In genomic region chr6:4781426-4781825, GRCh38 we compare ENCODE assay signal across 17 cellular contexts. TPM values are rescaled to one million over a fixed set of nuclear protein-coding genes. Genes with fewer than 3 reads are reported as not detected.
DNase-seq lines count a peak whose midpoint lies in the region; ATAC-seq, FAIRE-seq and TF ChIP-seq lines count a peak whose summit lies in the region.
"Had no signal": no experiment of that assay in that cellular context is flagged by ENCODE, and none has a peak within 500 bp of the region (broad histone marks: within the 10 kb centered on the region; RNA-seq: fewer than 3 reads in every experiment).

No MANE protein-coding gene starts in this region.

- no peak overlapping the region for H3K4me3 ChIP-seq in astrocyte (ENCODE audit: insufficient read depth, low read depth, low read length)
- H3K4me3 ChIP-seq in uterus: no peak overlapping the region
- H3K4me3 ChIP-seq: HAP-1, ovary, testis had no signal

- no peak for TF ChIP-seq POLR2A in uterus (IDR thresholded peaks at IDR 0.05)

- peak; percentile 31 for ATAC-seq in HG03108 (IDR thresholded peaks at IDR 0.05; ENCODE audit: unreplicated experiment)
- ATAC-seq in HG03025 (IDR thresholded peaks at IDR 0.05; ENCODE audit: low FRiP score, unreplicated experiment): no peak
- ATAC-seq: PC-3 had no signal

- CTCF ChIA-PET in activated naive CD4-positive, alpha-beta T cell treated with anti-CD3 and anti-CD28 coated beads, Interleukin-2, amount 10 ng/mL, durations not matched to agents 7 days and 5 days (lab: Charles Lee): no interaction called here

- H3K27me3 Mint-ChIP-seq in activated naive CD4-positive, alpha-beta T cell treated with anti-CD3 and anti-CD28 coated beads, Interleukin-2, amount 10 ng/mL, durations not matched to agents 7 days and 5 days: no peaks in the 10 kb centered on the region
- no peaks in the 10 kb centered on the region for H3K27me3 Mint-ChIP-seq in astrocyte (ENCODE audit: low read depth, unreplicated experiment)

- FAIRE-seq in astrocyte (lab: Jason Lieb, UNC): no peak

- H3K4me3 Mint-ChIP-seq in activated naive CD4-positive, alpha-beta T cell treated with anti-CD3 and anti-CD28 coated beads, Interleukin-2, amount 10 ng/mL, durations not matched to agents 7 days and 5 days: no peak overlapping the region
- H3K4me3 Mint-ChIP-seq in astrocyte (ENCODE audit: unreplicated experiment): no peak overlapping the region

- peaks cover 20% of the 10 kb centered on the region for H3K9me3 Mint-ChIP-seq in activated naive CD4-positive, alpha-beta T cell treated with anti-CD3 and anti-CD28 coated beads, Interleukin-2, amount 10 ng/mL, durations not matched to agents 7 days and 5 days
- H3K9me3 Mint-ChIP-seq in astrocyte (ENCODE audit: unreplicated experiment): peaks cover 20% of the 10 kb centered on the region

- H3K27ac Mint-ChIP-seq in activated naive CD4-positive, alpha-beta T cell treated with anti-CD3 and anti-CD28 coated beads, Interleukin-2, amount 10 ng/mL, durations not matched to agents 7 days and 5 days: peak overlapping the region; percentile 46
- peak overlapping the region; percentile 6 for H3K27ac Mint-ChIP-seq in astrocyte (ENCODE audit: unreplicated experiment)
- H3K27ac Mint-ChIP-seq: brain had no signal

- TF ChIP-seq CTCF in astrocyte (IDR thresholded peaks at IDR 0.05; ENCODE audit: insufficient read depth, low read depth, low read length): no peak
- TF ChIP-seq CTCF in uterus (IDR thresholded peaks at IDR 0.05): no peak

- H3K9me3 ChIP-seq in astrocyte (ENCODE audit: insufficient read depth, low read depth, low read length): no peaks in the 10 kb centered on the region
- no peaks in the 10 kb centered on the region for H3K9me3 ChIP-seq in uterus
- H3K9me3 ChIP-seq: ovary, testis had no signal

- H3K36me3 Mint-ChIP-seq in activated naive CD4-positive, alpha-beta T cell treated with anti-CD3 and anti-CD28 coated beads, Interleukin-2, amount 10 ng/mL, durations not matched to agents 7 days and 5 days: peaks cover 24% of the 10 kb centered on the region
- peaks cover 15% of the 10 kb centered on the region for H3K36me3 Mint-ChIP-seq in astrocyte (ENCODE audit: low read depth, unreplicated experiment)

- H3K27me3 ChIP-seq in astrocyte (ENCODE audit: insufficient read depth, low read length): no peaks in the 10 kb centered on the region
- H3K27me3 ChIP-seq in uterus: no peaks in the 10 kb centered on the region
- H3K27me3 ChIP-seq: ovary, testis had no signal

- no peak for DNase-seq in activated naive CD4-positive, alpha-beta T cell treated with anti-CD3 and anti-CD28 coated beads, Interleukin-2, amount 10 ng/mL, durations not matched to agents 7 days and 5 days
- DNase-seq in activated naive CD4-positive, alpha-beta T cell treated with Interleukin-2 at 50 U/mL for 16 hours: no peak
- DNase-seq in astrocyte (ENCODE audit: low read depth): no peak
- no peak for DNase-seq in uterus
- DNase-seq in head of caudate nucleus: no peak
- DNase-seq in middle frontal gyrus (ENCODE audit: extremely low spot score, low spot score): no peak
- DNase-seq: activated CD4-positive, alpha-beta T cell treated with anti-CD3 and anti-CD28 coated beads for 1 hour; DMS 273 treated with DMSO at 0.1 percent for 48 hours; NCI-H1048; ovary; PC-3; SW 1271; testis had no signal

- no peak overlapping the region for H3K9ac ChIP-seq in astrocyte (ENCODE audit: low read length)

- no peak overlapping the region for H2AFZ ChIP-seq in astrocyte (ENCODE audit: low read depth, low read length)

- H3K36me3 ChIP-seq in astrocyte (ENCODE audit: insufficient read depth, low read length) (no peaks in the 10 kb centered on the region), uterus (no peaks in the 10 kb centered on the region)
- H3K36me3 ChIP-seq: ovary had no signal

- peaks cover 43% of the 10 kb centered on the region for H3K4me1 Mint-ChIP-seq in activated naive CD4-positive, alpha-beta T cell treated with anti-CD3 and anti-CD28 coated beads, Interleukin-2, amount 10 ng/mL, durations not matched to agents 7 days and 5 days
- peaks cover 42% of the 10 kb centered on the region for H3K4me1 Mint-ChIP-seq in astrocyte (ENCODE audit: low read depth, unreplicated experiment)

- H3K4me2 ChIP-seq in astrocyte (ENCODE audit: low read length): no peak overlapping the region

- peaks cover 92% of the 10 kb centered on the region for H3K79me2 ChIP-seq in astrocyte (ENCODE audit: insufficient read depth, low read length)

- intact Hi-C loops in uterus (cut with DNase I; ENCODE audit: low total_unique reads) (no loop called here), head of caudate nucleus (cut with DNase I) (no loop called here)

- no peak overlapping the region for H3K27ac ChIP-seq in astrocyte (ENCODE audit: low read depth, low read length)
- peak overlapping the region; percentile 4 to 50 for H3K27ac ChIP-seq in uterus
- H3K27ac ChIP-seq: ovary, testis had no signal

- H4K20me1 ChIP-seq in astrocyte (ENCODE audit: insufficient read depth, low read length): peaks cover 83% of the 10 kb centered on the region

- H3K4me1 ChIP-seq in astrocyte (ENCODE audit: insufficient read depth, low read length) (no peaks in the 10 kb centered on the region), uterus (no peaks in the 10 kb centered on the region)

RNA-seq across cellular contexts. Expression of gene CDYL, which starts 5.2 kb away (rescaled TPM):
- total RNA-seq in astrocyte (77.2 and 87.1 TPM in 2 replicates), uterus (100 to 1,000 TPM in 1 of 4 donors, 10 to 100 TPM in 3; 24.1 to 118 (median 42.3) TPM)
